8 cellular contexts compared by ENCODE assay signal in genomic region chr6:65221153-65221552, GRCh38.
"Had no signal": no experiment of that assay in that cellular context is flagged by ENCODE, and none has a peak within 500 bp of the region (broad histone marks: within the 10 kb centered on the region; RNA-seq: fewer than 3 reads in every experiment).

No MANE protein-coding gene starts in this region.

- ATAC-seq: GM12878 had no signal

- H3K4me3 ChIP-seq: GM12878 had no signal

- DNase-seq: GDM1, GF-D8 had no signal

- FAIRE-seq: G401.6, GM12878, GM12891, GM12892, GM18507, GM19239 had no signal
